ENCODE assay signal across 1 cellular context in genomic region chr12:50641566-50641965, GRCh38.
TF ChIP-seq lines count a peak whose summit lies in the region.

No MANE protein-coding gene starts in this region.

TF ChIP-seq in GM23338, 12 proteins besides CTCF, POLR2A, EP300 and RAD21 (continued from another document):
- TF ChIP-seq, protein P1, sequence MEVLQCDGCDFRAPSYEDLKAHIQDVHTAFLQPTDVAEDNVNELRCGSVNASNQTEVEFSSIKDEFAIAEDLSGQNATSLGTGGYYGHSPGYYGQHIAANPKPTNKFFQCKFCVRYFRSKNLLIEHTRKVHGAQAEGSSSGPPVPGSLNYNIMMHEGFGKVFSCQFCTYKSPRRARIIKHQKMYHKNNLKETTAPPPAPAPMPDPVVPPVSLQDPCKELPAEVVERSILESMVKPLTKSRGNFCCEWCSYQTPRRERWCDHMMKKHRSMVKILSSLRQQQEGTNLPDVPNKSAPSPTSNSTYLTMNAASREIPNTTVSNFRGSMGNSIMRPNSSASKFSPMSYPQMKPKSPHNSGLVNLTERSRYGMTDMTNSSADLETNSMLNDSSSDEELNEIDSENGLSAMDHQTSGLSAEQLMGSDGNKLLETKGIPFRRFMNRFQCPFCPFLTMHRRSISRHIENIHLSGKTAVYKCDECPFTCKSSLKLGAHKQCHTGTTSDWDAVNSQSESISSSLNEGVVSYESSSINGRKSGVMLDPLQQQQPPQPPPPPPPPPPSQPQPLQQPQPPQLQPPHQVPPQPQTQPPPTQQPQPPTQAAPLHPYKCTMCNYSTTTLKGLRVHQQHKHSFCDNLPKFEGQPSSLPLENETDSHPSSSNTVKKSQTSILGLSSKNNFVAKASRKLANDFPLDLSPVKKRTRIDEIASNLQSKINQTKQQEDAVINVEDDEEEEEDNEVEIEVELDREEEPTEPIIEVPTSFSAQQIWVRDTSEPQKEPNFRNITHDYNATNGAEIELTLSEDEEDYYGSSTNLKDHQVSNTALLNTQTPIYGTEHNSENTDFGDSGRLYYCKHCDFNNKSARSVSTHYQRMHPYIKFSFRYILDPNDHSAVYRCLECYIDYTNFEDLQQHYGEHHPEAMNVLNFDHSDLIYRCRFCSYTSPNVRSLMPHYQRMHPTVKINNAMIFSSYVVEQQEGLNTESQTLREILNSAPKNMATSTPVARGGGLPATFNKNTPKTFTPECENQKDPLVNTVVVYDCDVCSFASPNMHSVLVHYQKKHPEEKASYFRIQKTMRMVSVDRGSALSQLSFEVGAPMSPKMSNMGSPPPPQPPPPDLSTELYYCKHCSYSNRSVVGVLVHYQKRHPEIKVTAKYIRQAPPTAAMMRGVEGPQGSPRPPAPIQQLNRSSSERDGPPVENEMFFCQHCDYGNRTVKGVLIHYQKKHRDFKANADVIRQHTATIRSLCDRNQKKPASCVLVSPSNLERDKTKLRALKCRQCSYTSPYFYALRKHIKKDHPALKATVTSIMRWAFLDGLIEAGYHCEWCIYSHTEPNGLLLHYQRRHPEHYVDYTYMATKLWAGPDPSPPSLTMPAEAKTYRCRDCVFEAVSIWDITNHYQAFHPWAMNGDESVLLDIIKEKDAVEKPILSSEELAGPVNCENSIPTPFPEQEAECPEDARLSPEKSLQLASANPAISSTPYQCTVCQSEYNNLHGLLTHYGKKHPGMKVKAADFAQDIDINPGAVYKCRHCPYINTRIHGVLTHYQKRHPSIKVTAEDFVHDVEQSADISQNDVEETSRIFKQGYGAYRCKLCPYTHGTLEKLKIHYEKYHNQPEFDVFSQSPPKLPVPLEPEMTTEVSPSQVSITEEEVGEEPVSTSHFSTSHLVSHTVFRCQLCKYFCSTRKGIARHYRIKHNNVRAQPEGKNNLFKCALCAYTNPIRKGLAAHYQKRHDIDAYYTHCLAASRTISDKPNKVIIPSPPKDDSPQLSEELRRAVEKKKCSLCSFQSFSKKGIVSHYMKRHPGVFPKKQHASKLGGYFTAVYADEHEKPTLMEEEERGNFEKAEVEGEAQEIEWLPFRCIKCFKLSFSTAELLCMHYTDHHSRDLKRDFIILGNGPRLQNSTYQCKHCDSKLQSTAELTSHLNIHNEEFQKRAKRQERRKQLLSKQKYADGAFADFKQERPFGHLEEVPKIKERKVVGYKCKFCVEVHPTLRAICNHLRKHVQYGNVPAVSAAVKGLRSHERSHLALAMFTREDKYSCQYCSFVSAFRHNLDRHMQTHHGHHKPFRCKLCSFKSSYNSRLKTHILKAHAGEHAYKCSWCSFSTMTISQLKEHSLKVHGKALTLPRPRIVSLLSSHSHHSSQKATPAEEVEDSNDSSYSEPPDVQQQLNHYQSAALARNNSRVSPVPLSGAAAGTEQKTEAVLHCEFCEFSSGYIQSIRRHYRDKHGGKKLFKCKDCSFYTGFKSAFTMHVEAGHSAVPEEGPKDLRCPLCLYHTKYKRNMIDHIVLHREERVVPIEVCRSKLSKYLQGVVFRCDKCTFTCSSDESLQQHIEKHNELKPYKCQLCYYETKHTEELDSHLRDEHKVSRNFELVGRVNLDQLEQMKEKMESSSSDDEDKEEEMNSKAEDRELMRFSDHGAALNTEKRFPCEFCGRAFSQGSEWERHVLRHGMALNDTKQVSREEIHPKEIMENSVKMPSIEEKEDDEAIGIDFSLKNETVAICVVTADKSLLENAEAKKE (CRISPR knock-in tag; IDR thresholded peaks at IDR 0.05): no peak
- no peak for TF ChIP-seq CREB1 (CRISPR knock-in tag; IDR thresholded peaks at IDR 0.05; ENCODE audit: low read depth)
- TF ChIP-seq EZH2phosphoT487 (IDR thresholded peaks at IDR 0.05; ENCODE audit: unreplicated experiment): no peak
- no peak for TF ChIP-seq JUNB (IDR thresholded peaks at IDR 0.05; ENCODE audit: unreplicated experiment)
